ENCODE assay signal across 20 cellular contexts in genomic region chr16:59604331-59604730, GRCh38.
DNase-seq lines count a peak whose midpoint lies in the region; TF ChIP-seq lines count a peak whose summit lies in the region.
"Had no signal": no experiment of that assay in that cellular context is flagged by ENCODE, and none has a peak within 500 bp of the region (broad histone marks: within the 10 kb centered on the region; RNA-seq: fewer than 3 reads in every experiment).

No MANE protein-coding gene starts in this region.

- no peak for TF ChIP-seq CTCF in uterus (IDR thresholded peaks at IDR 0.05)

- H3K27me3 ChIP-seq in ACC112 (ENCODE audit: insufficient read depth, low read length) (no peaks in the 10 kb centered on the region), adipocyte (replicated peaks; ENCODE audit: control insufficient read depth, insufficient read depth, low read length) (no peaks in the 10 kb centered on the region), uterus (no peaks in the 10 kb centered on the region)
- H3K27me3 ChIP-seq: SJSA1 had no signal

- H3K36me3 ChIP-seq in ACC112 (ENCODE audit: insufficient read depth, low read length) (no peaks in the 10 kb centered on the region), adipocyte (ENCODE audit: control insufficient read depth, insufficient read depth, low read length, severe bottlenecking) (no peaks in the 10 kb centered on the region), uterus (no peaks in the 10 kb centered on the region)
- H3K36me3 ChIP-seq: SJSA1 had no signal

- no peaks in the 10 kb centered on the region for H3K79me2 ChIP-seq in ACC112 (ENCODE audit: control insufficient read depth, insufficient read depth, low read length, unreplicated experiment)

- intact Hi-C loops in uterus (cut with DNase I; ENCODE audit: low total_unique reads): no loop called here

- H3K4me1 ChIP-seq in ACC112 (ENCODE audit: control insufficient read depth, insufficient read depth, low read length, unreplicated experiment) (peaks cover 13% of the 10 kb centered on the region), adipocyte (ENCODE audit: control insufficient read depth, insufficient read depth, low read length) (peaks cover 26% of the 10 kb centered on the region), uterus (no peaks in the 10 kb centered on the region)
- H3K4me1 ChIP-seq: SJSA1 had no signal

- peak overlapping the region; percentile 22 for H2AFZ ChIP-seq in ACC112 (ENCODE audit: low read length, unreplicated experiment)

- peak overlapping the region; percentile 29; the same call in 1 of the 2 replicates for H3K27ac ChIP-seq in ACC112 (ENCODE audit: low read depth, low read length)
- H3K27ac ChIP-seq in uterus: no peak overlapping the region
- H3K27ac ChIP-seq: RWPE1, SJSA1 had no signal

- H3K9ac ChIP-seq in adipocyte (ENCODE audit: low read length): no peak overlapping the region

- H3K4me3 ChIP-seq in ACC112 (ENCODE audit: low read depth, low read length): no peak overlapping the region
- H3K4me3 ChIP-seq in adipocyte (ENCODE audit: low read length): no peak overlapping the region
- H3K4me3 ChIP-seq in uterus: no peak overlapping the region
- H3K4me3 ChIP-seq: SJSA1 had no signal

- no peak for TF ChIP-seq POLR2A in uterus (IDR thresholded peaks at IDR 0.05)

- DNase-seq in HCEC 1CT (peak; percentile 80), adipocyte (ENCODE audit: low read depth) (peak; percentile 14), fibroblast of peridontal ligament (ENCODE audit: extremely low read depth) (peak; percentile 48), uterus (no peak), HT-29 (ENCODE audit: low spot score) (no peak), NCI-H1105 treated with DMSO at 0.1 percent for 48 hours (lab: John Stamatoyannopoulos, UW) (no peak), NCI-H524 (lab: John Stamatoyannopoulos, UW) (no peak)
- DNase-seq: CD4-positive, CD25-positive, alpha-beta regulatory T cell; DMS79; GF-D8; GOT3; HFFc6; Karpas-422; NCI-H1417 treated with DMSO at 0.1 percent for 48 hours; NCI-H2029; NCI-H2171 treated with DMSO at 0.1 percent for 48 hours; NCI-H510A had no signal

- no peaks in the 10 kb centered on the region for H3K9me3 ChIP-seq in adipocyte (ENCODE audit: control insufficient read depth, low read length)
- no peaks in the 10 kb centered on the region for H3K9me3 ChIP-seq in uterus
- H3K9me3 ChIP-seq: SJSA1 had no signal

Comparison
In these comparisons a context has a peak if more than half of its experiments do, and no peak if none do; other contexts are left out.
1. DNase-seq: peak in HCEC 1CT (single experiment), adipocyte (single experiment) and fibroblast of peridontal ligament (single experiment); none in uterus (0 of 2), HT-29 (single experiment), NCI-H1105 treated with DMSO at 0.1 percent for 48 hours (single experiment) and NCI-H524 (0 of 2).